Comparison of ENCODE assay signal across 9 cellular contexts in genomic region chr18:72867721-72868665, GRCh38. TPM values are rescaled to one million over a fixed set of nuclear protein-coding genes. Genes with fewer than 3 reads are reported as not detected.
A peak's percentile ranks its signal among the peaks of the same experiment; 100 is the strongest.
DNase-seq lines count a peak whose midpoint lies in the region; ATAC-seq and TF ChIP-seq lines count a peak whose summit lies in the region.
"Had no signal": no experiment of that assay in that cellular context is flagged by ENCODE, and none has a peak within 500 bp of the region (broad histone marks: within the 10 kb centered on the region; RNA-seq: fewer than 3 reads in every experiment).

TSS of gene NETO1 (minus strand) at chr18:72867987. CDS start at chr18:72867291, 696 bp downstream.

- no peaks in the 10 kb centered on the region for H3K79me2 ChIP-seq in smooth muscle cell (ENCODE audit: low read depth)

- ATAC-seq in GM18505 (IDR thresholded peaks at IDR 0.05; ENCODE audit: unreplicated experiment) (peak; percentile 30), HG02852 (IDR thresholded peaks at IDR 0.05; ENCODE audit: unreplicated experiment) (no peak)

- peaks cover 78% of the 10 kb centered on the region for H3K27me3 ChIP-seq in smooth muscle cell (ENCODE audit: low read depth)

- no peak within 1 kb of the TSS for H3K27ac ChIP-seq in smooth muscle cell (ENCODE audit: low read depth)

- peak within 1 kb of the TSS; percentile 65 for H2AFZ ChIP-seq in smooth muscle cell (ENCODE audit: low read depth)

- H3K9me3 ChIP-seq in smooth muscle cell (replicated peaks; ENCODE audit: low read depth) = no peaks in the 10 kb centered on the region

- no peaks in the 10 kb centered on the region for H3K36me3 ChIP-seq in smooth muscle cell (ENCODE audit: low read depth)

- no peak for TF ChIP-seq POLR2A in GM18505 (IDR thresholded peaks at IDR 0.05; ENCODE audit: borderline replicate concordance, extremely low read depth, insufficient read depth, insufficient read length)

- no peak within 1 kb of the TSS for H3K9ac ChIP-seq in smooth muscle cell (ENCODE audit: low read depth)

- WGBS in smooth muscle cell (ENCODE audit: low lambda C conversion rate) = 0% methylated on average over 32 of the region's 94 CpGs

- no peaks in the 10 kb centered on the region for H3F3A ChIP-seq in smooth muscle cell (ENCODE audit: low read depth)

- TF ChIP-seq CTCF in fibroblast of mammary gland (conservative IDR thresholded peaks at IDR 0.05; ENCODE audit: control insufficient read depth, insufficient read depth, low read depth, low read length) = no peak
- no peak for TF ChIP-seq CTCF in smooth muscle cell (IDR thresholded peaks at IDR 0.05; ENCODE audit: borderline replicate concordance, insufficient read depth, poor library complexity, severe bottlenecking)

- H3K4me2 ChIP-seq in smooth muscle cell = peak within 1 kb of the TSS; percentile 95

- H3K4me3 ChIP-seq in fibroblast of mammary gland (ENCODE audit: control insufficient read depth, low read depth, low read length) = peak within 1 kb of the TSS; percentile 13
- H3K4me3 ChIP-seq in smooth muscle cell = peak within 1 kb of the TSS; percentile 52

- peaks cover 12% of the 10 kb centered on the region for H3K4me1 ChIP-seq in smooth muscle cell (ENCODE audit: low read depth)

- no peaks in the 10 kb centered on the region for H4K20me1 ChIP-seq in smooth muscle cell (ENCODE audit: low read depth)

- DNase-seq in NCI-H1092 (lab: John Stamatoyannopoulos, UW) (peak; percentile 19), fibroblast of mammary gland (ENCODE audit: low read depth) (no peak), smooth muscle cell (lab: John Stamatoyannopoulos, UW; ENCODE audit: unreplicated experiment) (no peak), NCI-H2196 (lab: John Stamatoyannopoulos, UW; ENCODE audit: unreplicated experiment) (no peak)
- DNase-seq in activated CD4-positive, alpha-beta T cell treated with anti-CD3 and anti-CD28 coated beads for 1 hour = no peak

RNA-seq across cellular contexts. Expression of gene NETO1, which starts in this region (rescaled TPM):
- 0.04 and 0.27 TPM in 2 replicates for total RNA-seq in smooth muscle cell
- 0.53 TPM in 1 of 2 replicates, not detected in the other for polyA plus RNA-seq in smooth muscle cell
- total RNA-seq: dermis microvascular lymphatic vessel endothelial cell, HT1080 had no signal
